In genomic region chr1:216750031-216750627, GRCh38 we compare ENCODE assay signal across 7 cellular contexts. TPM values are rescaled to one million over a fixed set of nuclear protein-coding genes. Genes with fewer than 3 reads are reported as not detected.
DNase-seq lines count a peak whose midpoint lies in the region; ATAC-seq and TF ChIP-seq lines count a peak whose summit lies in the region.

No MANE protein-coding gene starts in this region.

- H3K14ac ChIP-seq in IMR-90 (replicated peaks; ENCODE audit: low read depth, low read length): no peak overlapping the region

- in situ Hi-C loops in IMR-90 (cut with MboI; ENCODE audit: low sequenced_read_pairs): loop anchor here (25.0 kb wide), 1 partner anchor 912 kb away; no protein-coding TSS in a partner anchor

- H4K8ac ChIP-seq in IMR-90 (ENCODE audit: low read depth in 2 of 2, low read length in 2 of 2): no peak overlapping the region

- H2BK120ac ChIP-seq in IMR-90 (ENCODE audit: low read depth, low read length): no peak overlapping the region

- H3K4me2 ChIP-seq in IMR-90 (ENCODE audit: low read depth, low read length): no peak overlapping the region

- H4K91ac ChIP-seq in IMR-90 (ENCODE audit: insufficient read depth, low read depth, low read length): no peak overlapping the region

- peak; percentile 88 for TF ChIP-seq RAD21 in IMR-90 (IDR thresholded peaks at IDR 0.05; ENCODE audit: low read length)

- no peak overlapping the region for H3K9ac ChIP-seq in IMR-90 (ENCODE audit: low read depth, low read length)

- WGBS in IMR-90 (ENCODE audit: extremely low coverage in 2 of 2, insufficient read length in 1 of 2), 2 experiments: no CpG with 5 or more reads among the region's 3 CpGs
- WGBS in lung, 2 donors: 9 to 10% methylated on average over 3 of the region's 3 CpGs

- H2BK5ac ChIP-seq in IMR-90 (ENCODE audit: low read depth, low read length, poor library complexity, severe bottlenecking): no peak overlapping the region

- no peak overlapping the region for H3K4ac ChIP-seq in IMR-90 (ENCODE audit: low read depth, low read length)

- no peak for TF ChIP-seq POLR2A in IMR-90 (IDR thresholded peaks at IDR 0.05; ENCODE audit: low read depth, low read length)

- no peaks in the 10 kb centered on the region for H3K9me3 ChIP-seq in IMR-90 (ENCODE audit: control insufficient read depth, insufficient read depth, low read length)
- H3K9me3 ChIP-seq in lung (ENCODE audit: control insufficient read depth in 2 of 2, insufficient read depth in 1 of 2, low read length in 1 of 2): no peaks in the 10 kb centered on the region

- H3K79me1 ChIP-seq in IMR-90 (ENCODE audit: low read depth in 1 of 2, low read length in 2 of 2): no peaks in the 10 kb centered on the region

- POLR2A ChIA-PET in IMR-90 (lab: Charles Lee; ENCODE audit: unreplicated experiment): no interaction called here

- H3K23ac ChIP-seq in IMR-90 (ENCODE audit: low read depth, low read length): no peak overlapping the region

- no peak overlapping the region for H2AFZ ChIP-seq in IMR-90 (replicated peaks; ENCODE audit: low read length, poor library complexity)

- no peak overlapping the region for H3K18ac ChIP-seq in IMR-90 (ENCODE audit: low read depth, low read length)

- DNase-seq in IMR-90 (peak; percentile 69), NOMO-1 treated with DMSO at 0.1 percent for 48 hours (lab: John Stamatoyannopoulos, UW; ENCODE audit: unreplicated experiment) (peak; percentile 33), dedifferentiated amniotic fluid mesenchymal stem cell (ENCODE audit: extremely low spot score) (peak; percentile 40), lung (ENCODE audit: low spot score) (no peak), OCI-M2 (lab: John Stamatoyannopoulos, UW; ENCODE audit: unreplicated experiment) (no peak)
- DNase-seq in T-helper 2 cell treated with Interferon-gamma antibody and Interleukin-4, amounts not matched to agents 5 μg/mL and 100 μg/mL, for 36 hours (ENCODE audit: low spot score): no peak

- H3K27ac ChIP-seq in IMR-90 (ENCODE audit: insufficient read depth, low read length) (no peak overlapping the region), lung (ENCODE audit: low read depth in 1 of 2, low read length in 1 of 2) (no peak overlapping the region)

- CTCF ChIA-PET in IMR-90 (lab: Yijun Ruan, JAX): interaction anchor here (0.6 to 1.4 kb wide), 23 partner anchors 9 to 1791 kb away, joined by 3 to 8 read pairs (median 3); no protein-coding TSS in a partner anchor

- H3K56ac ChIP-seq in IMR-90 (ENCODE audit: extremely low read depth, insufficient read depth, low read length): no peak overlapping the region

- no peak overlapping the region for H4K5ac ChIP-seq in IMR-90 (ENCODE audit: low read depth, low read length)

- no peak overlapping the region for H3K4me3 ChIP-seq in IMR-90 (ENCODE audit: insufficient read depth, low read depth, low read length)
- H3K4me3 ChIP-seq in lung: no peak overlapping the region

- no peaks in the 10 kb centered on the region for H3K9me3 Mint-ChIP-seq in T-helper 2 cell treated with Interferon-gamma antibody and Interleukin-4, amounts not matched to agents 5 μg/mL and 100 μg/mL, for 36 hours

- H3K27me3 ChIP-seq in IMR-90 (ENCODE audit: control insufficient read depth, insufficient read depth, low read length) (no peaks in the 10 kb centered on the region), lung (ENCODE audit: control insufficient read depth, insufficient read depth) (no peaks in the 10 kb centered on the region)

- no peaks in the 10 kb centered on the region for H3K4me1 Mint-ChIP-seq in T-helper 2 cell treated with Interferon-gamma antibody and Interleukin-4, amounts not matched to agents 5 μg/mL and 100 μg/mL, for 36 hours (ENCODE audit: low read depth)

- BruUV-seq in IMR-90 (replicated peaks; lab: Mats Ljungman, UMichigan): no TSS peak

- no peaks in the 10 kb centered on the region for H4K20me1 ChIP-seq in IMR-90 (ENCODE audit: insufficient read depth, low read length)

- dilution Hi-C loops in IMR-90 (cut with HindIII; ENCODE audit: low sequenced_read_pairs, unreplicated experiment): no loop called here

- H3K36me3 ChIP-seq in IMR-90 (ENCODE audit: control insufficient read depth, insufficient read depth, low read length) (no peaks in the 10 kb centered on the region), lung (ENCODE audit: control insufficient read depth in 2 of 2, insufficient read depth in 2 of 2, low read length in 2 of 2) (no peaks in the 10 kb centered on the region)

- H2AK5ac ChIP-seq in IMR-90 (ENCODE audit: low read depth, low read length): no peak overlapping the region

- no peak overlapping the region for H3K4me3 Mint-ChIP-seq in T-helper 2 cell treated with Interferon-gamma antibody and Interleukin-4, amounts not matched to agents 5 μg/mL and 100 μg/mL, for 36 hours

- no peak overlapping the region for H3K27ac Mint-ChIP-seq in T-helper 2 cell treated with Interferon-gamma antibody and Interleukin-4, amounts not matched to agents 5 μg/mL and 100 μg/mL, for 36 hours

- no peaks in the 10 kb centered on the region for H3K27me3 Mint-ChIP-seq in T-helper 2 cell treated with Interferon-gamma antibody and Interleukin-4, amounts not matched to agents 5 μg/mL and 100 μg/mL, for 36 hours (ENCODE audit: low read depth)

- H2BK15ac ChIP-seq in IMR-90 (ENCODE audit: low read depth, low read length): no peak overlapping the region

- H3K4me1 ChIP-seq in IMR-90 (ENCODE audit: control insufficient read depth, insufficient read depth, low read length) (no peaks in the 10 kb centered on the region), lung (ENCODE audit: control insufficient read depth in 2 of 2, insufficient read depth in 2 of 2, low read length in 2 of 2) (no peaks in the 10 kb centered on the region)

- H3K9me1 ChIP-seq in IMR-90 (ENCODE audit: insufficient read depth, low read length): no peaks in the 10 kb centered on the region

- no peaks in the 10 kb centered on the region for H3K36me3 Mint-ChIP-seq in T-helper 2 cell treated with Interferon-gamma antibody and Interleukin-4, amounts not matched to agents 5 μg/mL and 100 μg/mL, for 36 hours (ENCODE audit: low read depth)

- no peak overlapping the region for H2BK20ac ChIP-seq in IMR-90 (ENCODE audit: low read depth, low read length)

- ATAC-seq in GM18519 (IDR thresholded peaks at IDR 0.05; ENCODE audit: low FRiP score, unreplicated experiment): peak; percentile 76
- peak; percentile 90 for ATAC-seq in IMR-90 (ENCODE audit: low read depth)
- ATAC-seq in lung (ENCODE audit: insufficient read depth, low FRiP score): no peak

- H2AK9ac ChIP-seq in IMR-90 (replicated peaks; ENCODE audit: low read depth, low read length, poor library complexity): no peak overlapping the region

- intact Hi-C loops in IMR-90 (cut with micrococcal nuclease): loop anchor here (1.0 to 10.0 kb wide), 6 partner anchors 337 to 1422 kb away; no protein-coding TSS in a partner anchor

- TF ChIP-seq CTCF in IMR-90 (conservative IDR thresholded peaks at IDR 0.05; ENCODE audit: low read depth, low read length) (peak; percentile 83), lung (IDR thresholded peaks at IDR 0.05; ENCODE audit: control extremely low read depth, extremely low read depth) (peak; percentile 21)

TF ChIP-seq in IMR-90, 13 proteins besides CTCF, POLR2A, EP300 and RAD21:
- TF ChIP-seq SMC3 (IDR thresholded peaks at IDR 0.05; ENCODE audit: low read depth, low read length): peak; percentile 80
- TF ChIP-seq NFE2L2 (IDR thresholded peaks at IDR 0.05; ENCODE audit: low read depth, low read length): no peak
- no peak for TF ChIP-seq RCOR1 (IDR thresholded peaks at IDR 0.05; ENCODE audit: insufficient replicate concordance, low read length)
TF ChIP-seq in IMR-90: peak in this region for 1.

RNA-seq across cellular contexts. Expression of gene ESRRG, which starts 26.9 kb away (rescaled TPM):
- total RNA-seq in IMR-90 (2012; rRNA removed) (0.54 and 0.56 TPM in 2 replicates), lung (1 to 10 TPM; 2.4 to 4.5 TPM)
- polyA plus RNA-seq in IMR-90 (2012; rRNA removed) (0.16 and 0.17 TPM in 2 replicates), lung (under 1 TPM; 0.19 to 0.20 TPM)
- polyA plus RNA-seq in IMR-90 (2012; cell fraction: cytosol; rRNA removed): 0.07 and 0.23 TPM in 2 replicates
- 0.05 and 0.49 TPM in 2 replicates for polyA plus RNA-seq in IMR-90 (2012; cell fraction: nucleus; rRNA removed; ENCODE audit: low replicate concordance)

Comparison
In these comparisons a context has a peak if more than half of its experiments do, and no peak if none do; other contexts are left out.
1. DNase-seq: peak in IMR-90 (single experiment), NOMO-1 treated with DMSO at 0.1 percent for 48 hours (single experiment) and dedifferentiated amniotic fluid mesenchymal stem cell (single experiment); none in lung (single experiment), T-helper 2 cell treated with Interferon-gamma antibody and Interleukin-4, amounts not matched to agents 5 μg/mL and 100 μg/mL, for 36 hours (single experiment) and OCI-M2 (single experiment).